In genomic region chr10:3208481-3209406, GRCh38 we compare ENCODE assay signal across 19 cellular contexts.
"Had no signal": no experiment of that assay in that cellular context is flagged by ENCODE, and none has a peak within 500 bp of the region (broad histone marks: within the 10 kb centered on the region; RNA-seq: fewer than 3 reads in every experiment).

No MANE protein-coding gene starts in this region.

- H3K27me3 ChIP-seq: breast epithelium had no signal

- H3K9me3 Mint-ChIP-seq: activated naive CD8-positive, alpha-beta T cell treated with anti-CD3 and anti-CD28 coated beads, Interleukin-2, amount 50 U/mL, for 24 hours; activated T-helper 17 cell treated with anti-CD3 and anti-CD28 coated beads, Interleukin-2, amount 50 U/mL, for 72 hours; natural killer cell treated with Interleukin-12 subunit alpha and Interleukin-12 subunit beta and Interleukin-15 and Interleukin-18, amount 100 ng/mL, for 72 hours; stimulated activated naive CD8-positive, alpha-beta T cell treated with anti-CD3 and anti-CD28 coated beads, Interleukin-15, Interleukin-2, amounts not matched to agents 100 ng/mL and 50 ng/mL, for 24 hours had no signal

- H3K27ac ChIP-seq: breast epithelium, epithelial cell of prostate, skin epidermis, suprapubic skin had no signal

- ATAC-seq: activated naive CD8-positive, alpha-beta T cell treated with anti-CD3 and anti-CD28 coated beads, Interleukin-2, amount 50 U/mL, for 24 hours; activated T-helper 17 cell treated with anti-CD3 and anti-CD28 coated beads, Interleukin-2, amount 50 U/mL, for 72 hours; natural killer cell treated with Interleukin-12 subunit alpha and Interleukin-12 subunit beta and Interleukin-15 and Interleukin-18, amount 100 ng/mL, for 72 hours had no signal

- H3K4me1 ChIP-seq: breast epithelium, suprapubic skin had no signal

- DNase-seq: activated CD4-positive, alpha-beta T cell treated with anti-CD3 and anti-CD28 coated beads, Interleukin-2, amount 50 U/mL, for 1 hour; activated naive CD4-positive, alpha-beta T cell treated with Interleukin-2 at 50 U/mL for 16 hours; activated naive CD8-positive, alpha-beta T cell treated with anti-CD3 and anti-CD28 coated beads, Interleukin-2, amount 50 U/mL, for 24 hours; aorta; cerebellar nuclear complex; dermis blood vessel endothelial cell; foreskin melanocyte; kidney glomerular epithelial cell; mesendoderm; stimulated activated CD4-positive, alpha-beta T cell treated with anti-CD3 and anti-CD28 coated beads, Interleukin-4, amount 100 ng/mL, for 24 hours; T-helper 2 cell; trophoblast cell had no signal

- H3K27ac Mint-ChIP-seq: activated naive CD8-positive, alpha-beta T cell treated with anti-CD3 and anti-CD28 coated beads, Interleukin-2, amount 50 U/mL, for 24 hours; activated T-helper 17 cell treated with anti-CD3 and anti-CD28 coated beads, Interleukin-2, amount 50 U/mL, for 72 hours; natural killer cell treated with Interleukin-12 subunit alpha and Interleukin-12 subunit beta and Interleukin-15 and Interleukin-18, amount 100 ng/mL, for 72 hours; stimulated activated naive CD8-positive, alpha-beta T cell treated with anti-CD3 and anti-CD28 coated beads, Interleukin-15, Interleukin-2, amounts not matched to agents 100 ng/mL and 50 ng/mL, for 24 hours had no signal

- H3K36me3 ChIP-seq: breast epithelium, suprapubic skin had no signal

- H3K4me1 Mint-ChIP-seq: activated naive CD8-positive, alpha-beta T cell treated with anti-CD3 and anti-CD28 coated beads, Interleukin-2, amount 50 U/mL, for 24 hours had no signal

- H3K9me3 ChIP-seq: breast epithelium, suprapubic skin had no signal

- H3K4me3 ChIP-seq: breast epithelium, skin epidermis, suprapubic skin had no signal

- H3K4me3 Mint-ChIP-seq: activated naive CD8-positive, alpha-beta T cell treated with anti-CD3 and anti-CD28 coated beads, Interleukin-2, amount 50 U/mL, for 24 hours; activated T-helper 17 cell treated with anti-CD3 and anti-CD28 coated beads, Interleukin-2, amount 50 U/mL, for 72 hours; natural killer cell treated with Interleukin-12 subunit alpha and Interleukin-12 subunit beta and Interleukin-15 and Interleukin-18, amount 100 ng/mL, for 72 hours; stimulated activated naive CD8-positive, alpha-beta T cell treated with anti-CD3 and anti-CD28 coated beads, Interleukin-15, Interleukin-2, amounts not matched to agents 100 ng/mL and 50 ng/mL, for 24 hours had no signal
